1 cellular context compared by ENCODE assay signal in genomic region chr16:27189335-27189972, GRCh38.
TF ChIP-seq lines count a peak whose summit lies in the region.

No MANE protein-coding gene starts in this region.

TF ChIP-seq in SK-N-SH, 30 proteins besides CTCF, POLR2A, EP300 and RAD21:
- no peak for TF ChIP-seq POLR2AphosphoS5 (IDR thresholded peaks at IDR 0.05; ENCODE audit: low read depth, low read length)
- TF ChIP-seq ZBTB33 (IDR thresholded peaks at IDR 0.05; ENCODE audit: borderline replicate concordance, low read depth) = no peak
- TF ChIP-seq RFX5 (IDR thresholded peaks at IDR 0.05; ENCODE audit: low read length) = no peak
- no peak for TF ChIP-seq TEAD4 (IDR thresholded peaks at IDR 0.05; ENCODE audit: borderline replicate concordance, insufficient read depth)
- no peak for TF ChIP-seq NFIC (IDR thresholded peaks at IDR 0.05; ENCODE audit: borderline replicate concordance)
- no peak for TF ChIP-seq CHD2 (IDR thresholded peaks at IDR 0.05; ENCODE audit: low read length, partially characterized antibody)
- no peak for TF ChIP-seq MAX (IDR thresholded peaks at IDR 0.05; ENCODE audit: low read depth)
- TF ChIP-seq NRF1 (IDR thresholded peaks at IDR 0.05; ENCODE audit: low read depth, low read length) = no peak
- no peak for TF ChIP-seq FOSL2 (IDR thresholded peaks at IDR 0.05; ENCODE audit: borderline replicate concordance, low read depth)
